Comparison of ENCODE assay signal across 10 cellular contexts in genomic region chr19:50415661-50416033, GRCh38. TPM values are rescaled to one million over a fixed set of nuclear protein-coding genes. Genes with fewer than 3 reads are reported as not detected.
A peak's percentile ranks its signal among the peaks of the same experiment; 100 is the strongest.
DNase-seq lines count a peak whose midpoint lies in the region; ATAC-seq and TF ChIP-seq lines count a peak whose summit lies in the region.
"Had no signal": no experiment of that assay in that cellular context is flagged by ENCODE, and none has a peak within 500 bp of the region (broad histone marks: within the 10 kb centered on the region; RNA-seq: fewer than 3 reads in every experiment).

No MANE protein-coding gene starts in this region.

- intact Hi-C loops in MCF 10A (cut with micrococcal nuclease) = no loop called here

- H4K20me1 ChIP-seq in hepatocyte (ENCODE audit: insufficient read depth, poor library complexity, severe bottlenecking) = no peaks in the 10 kb centered on the region

- peaks cover 13% of the 10 kb centered on the region for H3K27me3 Mint-ChIP-seq in activated naive CD8-positive, alpha-beta T cell treated with anti-CD3 and anti-CD28 coated beads, Interleukin-2, amount 50 U/mL, for 24 hours
- H3K27me3 Mint-ChIP-seq in MCF 10A (ENCODE audit: insufficient read depth, unreplicated experiment) = peaks cover 15% of the 10 kb centered on the region

- peaks cover 26% of the 10 kb centered on the region for H3K36me3 Mint-ChIP-seq in activated naive CD8-positive, alpha-beta T cell treated with anti-CD3 and anti-CD28 coated beads, Interleukin-2, amount 50 U/mL, for 24 hours (ENCODE audit: low read depth)
- H3K36me3 Mint-ChIP-seq in MCF 10A (ENCODE audit: insufficient read depth, unreplicated experiment) = no peaks in the 10 kb centered on the region

- H3K79me2 ChIP-seq in hepatocyte = no peaks in the 10 kb centered on the region

- CTCF ChIA-PET in MCF 10A (lab: Yijun Ruan, JAX) = interaction anchor here (0.6 to 1.2 kb wide), 2 partner anchors 45 to 288 kb away, joined by 3 read pairs; no protein-coding TSS in a partner anchor

- no peak overlapping the region for H3K27ac Mint-ChIP-seq in activated naive CD8-positive, alpha-beta T cell treated with anti-CD3 and anti-CD28 coated beads, Interleukin-2, amount 50 U/mL, for 24 hours
- H3K27ac Mint-ChIP-seq in MCF 10A (ENCODE audit: low read depth, unreplicated experiment) = no peak overlapping the region
- H3K27ac Mint-ChIP-seq: T-cell had no signal

- no peaks in the 10 kb centered on the region for H3K9me3 Mint-ChIP-seq in activated naive CD8-positive, alpha-beta T cell treated with anti-CD3 and anti-CD28 coated beads, Interleukin-2, amount 50 U/mL, for 24 hours
- H3K9me3 Mint-ChIP-seq in MCF 10A (ENCODE audit: unreplicated experiment) = no peaks in the 10 kb centered on the region
- H3K9me3 Mint-ChIP-seq: T-cell had no signal

- peaks cover 7% of the 10 kb centered on the region for H3K4me1 ChIP-seq in hepatocyte (ENCODE audit: insufficient read depth)

- no peaks in the 10 kb centered on the region for H3K36me3 ChIP-seq in hepatocyte (replicated peaks; ENCODE audit: insufficient read depth, low read depth)
- H3K36me3 ChIP-seq: ascending aorta had no signal

- ATAC-seq in GM19455 (IDR thresholded peaks at IDR 0.05; ENCODE audit: unreplicated experiment) (peak; percentile 48), HG03280 (IDR thresholded peaks at IDR 0.05; ENCODE audit: unreplicated experiment) (peak; percentile 62)
- peak; percentile 11 for ATAC-seq in activated naive CD8-positive, alpha-beta T cell treated with anti-CD3 and anti-CD28 coated beads, Interleukin-2, amount 50 U/mL, for 24 hours

- no peak overlapping the region for H2AFZ ChIP-seq in hepatocyte

- TF ChIP-seq CTCF in hepatocyte (IDR thresholded peaks at IDR 0.05; ENCODE audit: poor library complexity) = no peak
- TF ChIP-seq CTCF in MCF 10A (IDR thresholded peaks at IDR 0.05; ENCODE audit: unreplicated experiment) = no peak

- peaks cover 26% of the 10 kb centered on the region for H3K27me3 ChIP-seq in hepatocyte

- no peaks in the 10 kb centered on the region for H3K9me3 ChIP-seq in hepatocyte (ENCODE audit: low read depth)
- H3K9me3 ChIP-seq: ascending aorta had no signal

- DNase-seq in CD1c-positive myeloid dendritic cell (ENCODE audit: extremely low spot score) (peak; percentile 86), T-helper 2 cell (no peak), hepatocyte (ENCODE audit: low spot score) (no peak), MCF 10A (ENCODE audit: unreplicated experiment) (no peak)
- peak; percentile 48 for DNase-seq in activated naive CD8-positive, alpha-beta T cell treated with anti-CD3 and anti-CD28 coated beads, Interleukin-2, amount 50 U/mL, for 24 hours
- DNase-seq in activated naive CD4-positive, alpha-beta T cell (lab: John Stamatoyannopoulos, UW) = no peak

- WGBS in hepatocyte (ENCODE audit: low lambda C conversion rate, missing lambda C conversion rate) = 93% methylated on average over 12 of the region's 22 CpGs

- H3K4me3 ChIP-seq in hepatocyte = no peak overlapping the region
- H3K4me3 ChIP-seq: ascending aorta had no signal

- BruUV-seq in MCF 10A (replicated peaks; lab: Mats Ljungman, UMichigan) = no TSS peak

- H3K9me2 ChIP-seq in hepatocyte (replicated peaks; ENCODE audit: insufficient read depth) = no peaks in the 10 kb centered on the region

- H3K4me2 ChIP-seq in hepatocyte = no peak overlapping the region

- no peak overlapping the region for H3K27ac ChIP-seq in hepatocyte
- H3K27ac ChIP-seq: ascending aorta had no signal

- no peak overlapping the region for H3K4me3 Mint-ChIP-seq in activated naive CD8-positive, alpha-beta T cell treated with anti-CD3 and anti-CD28 coated beads, Interleukin-2, amount 50 U/mL, for 24 hours
- H3K4me3 Mint-ChIP-seq in MCF 10A (ENCODE audit: unreplicated experiment) = no peak overlapping the region
- H3K4me3 Mint-ChIP-seq: T-cell had no signal

- POLR2A ChIA-PET in MCF 10A (lab: Yijun Ruan, JAX) = no interaction called here

- peaks cover 16% of the 10 kb centered on the region for H3K4me1 Mint-ChIP-seq in activated naive CD8-positive, alpha-beta T cell treated with anti-CD3 and anti-CD28 coated beads, Interleukin-2, amount 50 U/mL, for 24 hours
- H3K4me1 Mint-ChIP-seq in MCF 10A (ENCODE audit: insufficient read depth, unreplicated experiment) = no peaks in the 10 kb centered on the region

RNA-seq across cellular contexts. Expression of gene SPIB, which starts 3.1 kb away (rescaled TPM):
- total RNA-seq in hepatocyte (2.8 TPM in 2 replicates), MCF 10A (2022) (not detected in 2 replicates)
- polyA plus RNA-seq in hepatocyte = 0.63 and 1.7 TPM in 2 replicates
- total RNA-seq: ascending aorta had no signal

RNA-seq across cellular contexts. Expression of gene MYBPC2, which starts 17.0 kb away (rescaled TPM):
- total RNA-seq in hepatocyte (0.07 and 0.16 TPM in 2 replicates), MCF 10A (2022) (not detected in 2 replicates)
- 0.04 TPM in 1 of 2 replicates, not detected in the other for polyA plus RNA-seq in hepatocyte
- total RNA-seq: ascending aorta had no signal

RNA-seq across cellular contexts. Expression of gene POLD1, which starts 31.5 kb away (rescaled TPM):
- total RNA-seq in hepatocyte = 13.6 and 18.2 TPM in 2 replicates
- polyA plus RNA-seq in hepatocyte = 32.6 and 40.4 TPM in 2 replicates
- 18.9 and 31.9 TPM in 2 replicates for total RNA-seq in MCF 10A (2022)

RNA-seq across cellular contexts. Expression of gene NR1H2, which starts 39.4 kb away (rescaled TPM):
- total RNA-seq in hepatocyte (41.4 and 53.2 TPM in 2 replicates), MCF 10A (2022) (62.0 and 65.7 TPM in 2 replicates)
- polyA plus RNA-seq in hepatocyte = 55.9 and 62.9 TPM in 2 replicates

RNA-seq across cellular contexts. Expression of gene NAPSA, which starts 50.2 kb away (rescaled TPM):
- total RNA-seq in hepatocyte (7.3 and 12.4 TPM in 2 replicates), MCF 10A (2022) (0.49 and 0.51 TPM in 2 replicates)
- polyA plus RNA-seq in hepatocyte = 2.7 and 12.1 TPM in 2 replicates

Comparison
In these comparisons a context has a peak if more than half of its experiments do, and no peak if none do; other contexts are left out.
1. DNase-seq: peak in CD1c-positive myeloid dendritic cell (single experiment) and activated naive CD8-positive, alpha-beta T cell treated with anti-CD3 and anti-CD28 coated beads, Interleukin-2, amount 50 U/mL, for 24 hours (single experiment); none in T-helper 2 cell (0 of 5), hepatocyte (single experiment), MCF 10A (single experiment) and activated naive CD4-positive, alpha-beta T cell (0 of 4).
2. ATAC-seq: peak in every context shown above with its lines; median percentile 62 in HG03280; 48 in GM19455; 11 in activated naive CD8-positive, alpha-beta T cell treated with anti-CD3 and anti-CD28 coated beads, Interleukin-2, amount 50 U/mL, for 24 hours.